In the genomic region with DNA sequence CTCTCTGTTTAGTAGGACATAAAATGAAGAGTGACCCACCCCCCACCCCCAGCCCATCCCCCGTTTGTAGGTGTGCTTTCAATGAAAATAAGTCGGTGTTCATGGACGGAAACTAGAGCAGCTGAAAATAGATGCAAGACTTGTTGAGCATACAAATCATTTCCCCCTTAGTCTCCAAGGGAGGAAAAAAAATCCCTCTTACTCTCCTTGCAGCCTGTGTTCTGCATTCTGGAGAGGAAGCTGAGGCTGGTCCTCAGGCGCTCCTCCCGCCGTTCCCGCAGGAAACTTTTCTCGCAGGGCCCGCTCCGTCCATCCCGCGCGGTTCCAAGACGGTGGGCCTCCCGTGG, we compare ENCODE assay signal across 9 cellular contexts.
DNase-seq lines count a peak whose midpoint lies in the region; ATAC-seq, FAIRE-seq and TF ChIP-seq lines count a peak whose summit lies in the region.
"Had no signal": no experiment of that assay in that cellular context is flagged by ENCODE, and none has a peak within 500 bp of the region (broad histone marks: within the 10 kb centered on the region; RNA-seq: fewer than 3 reads in every experiment).

No MANE protein-coding gene starts in this region.

- H3K4me2 ChIP-seq in HCT116 (ENCODE audit: low read length) (peak overlapping the region; percentile 88), astrocyte (ENCODE audit: low read length) (peak overlapping the region; percentile 95)

- no peak overlapping the region for H3K27ac Mint-ChIP-seq in astrocyte (ENCODE audit: unreplicated experiment)
- no peak overlapping the region for H3K27ac Mint-ChIP-seq in CD8-positive, alpha-beta T cell

- H3K4me1 ChIP-seq in HCT116 (ENCODE audit: control insufficient read depth in 1 of 2, insufficient read depth in 2 of 2, low read length in 2 of 2) = peaks cover 0 to 13% of the 10 kb centered on the region in 2 experiments; a peak in 1 of 4 replicates
- H3K4me1 ChIP-seq in astrocyte (ENCODE audit: insufficient read depth, low read length) = peaks cover 3% of the 10 kb centered on the region
- peaks cover 0 to 3% of the 10 kb centered on the region in 2 donors for H3K4me1 ChIP-seq in kidney (ENCODE audit: control insufficient read depth in 1 of 2, insufficient read depth in 1 of 2, low read depth in 1 of 2, low read length in 2 of 2)
- peaks cover 5% of the 10 kb centered on the region for H3K4me1 ChIP-seq in stomach smooth muscle (ENCODE audit: control insufficient read depth, insufficient read depth, low read length)
- H3K4me1 ChIP-seq in CD8-positive, alpha-beta T cell (ENCODE audit: insufficient read depth, low read length) = no peaks in the 10 kb centered on the region

- H3K79me2 ChIP-seq in HCT116 (ENCODE audit: insufficient read depth, low read length) = no peaks in the 10 kb centered on the region
- no peaks in the 10 kb centered on the region for H3K79me2 ChIP-seq in astrocyte (ENCODE audit: insufficient read depth, low read length)

- H2AFZ ChIP-seq in HCT116 (ENCODE audit: low read depth, low read length, poor library complexity, severe bottlenecking) (peak overlapping the region; percentile 87), astrocyte (ENCODE audit: low read depth, low read length) (peak overlapping the region; percentile 93)

- no peaks in the 10 kb centered on the region for H4K20me1 ChIP-seq in HCT116 (ENCODE audit: insufficient read depth)
- no peaks in the 10 kb centered on the region for H4K20me1 ChIP-seq in astrocyte (ENCODE audit: insufficient read depth, low read length)

- H3K4me3 ChIP-seq in HCT116 (replicated peaks in 1 of 2; ENCODE audit: low read depth in 1 of 2, low read length in 2 of 2) (peak overlapping the region; percentile 43 to 61), astrocyte (ENCODE audit: insufficient read depth, low read depth, low read length) (peak overlapping the region; percentile 79), kidney (ENCODE audit: low read length in 2 of 2) (peak overlapping the region; percentile 49 to 62), stomach smooth muscle (ENCODE audit: low read length in 2 of 2) (peak overlapping the region; percentile 77 to 80)
- no peak overlapping the region for H3K4me3 ChIP-seq in CD8-positive, alpha-beta T cell (ENCODE audit: low read depth, low read length)

- CTCF ChIA-PET in HCT116 (lab: Charles Lee) = interaction anchor here (1.0 to 1.3 kb wide), 3 partner anchors 9 to 361 kb away, joined by 3 to 8 read pairs (median 3); no protein-coding TSS in a partner anchor
- CTCF ChIA-PET in CD8-positive, alpha-beta T cell (lab: Charles Lee) = no interaction called here

- TF ChIP-seq RAD21 in HCT116 (IDR thresholded peaks at IDR 0.05; ENCODE audit: low read depth) = no peak

- ATAC-seq in HCT116 = no peak; the same call in 1 of the 2 replicates
- no peak for ATAC-seq in HG03159 (IDR thresholded peaks at IDR 0.05; ENCODE audit: unreplicated experiment)
- ATAC-seq in HG02571 (IDR thresholded peaks at IDR 0.05; ENCODE audit: unreplicated experiment) = no peak
- no peak for ATAC-seq in CD8-positive, alpha-beta T cell

- TF ChIP-seq CTCF in HCT116 (IDR thresholded peaks at IDR 0.05 in 2 of 3, conservative IDR thresholded peaks at IDR 0.05 in 1 of 3; ENCODE audit: borderline replicate concordance in 1 of 3, insufficient read depth in 1 of 3, low read depth in 2 of 3, low read length in 2 of 3) (no peak), astrocyte (IDR thresholded peaks at IDR 0.05; ENCODE audit: insufficient read depth, low read depth, low read length) (no peak), kidney (IDR thresholded peaks at IDR 0.05; ENCODE audit: borderline replicate concordance, extremely low read depth, insufficient read depth) (no peak)
- TF ChIP-seq CTCF in CD8-positive, alpha-beta T cell (IDR thresholded peaks at IDR 0.05) = no peak

- H3K9me3 ChIP-seq in HCT116 (ENCODE audit: control insufficient read depth in 1 of 2, insufficient read depth in 1 of 2, low read depth in 1 of 2, low read length in 2 of 2) (no peaks in the 10 kb centered on the region), astrocyte (ENCODE audit: insufficient read depth, low read depth, low read length) (no peaks in the 10 kb centered on the region), kidney (ENCODE audit: control insufficient read depth in 1 of 2, low read length in 2 of 2) (no peaks in the 10 kb centered on the region), stomach smooth muscle (ENCODE audit: control insufficient read depth in 2 of 2, low read length in 2 of 2) (no peaks in the 10 kb centered on the region)
- no peaks in the 10 kb centered on the region for H3K9me3 ChIP-seq in CD8-positive, alpha-beta T cell (ENCODE audit: low read length)
- H3K9me3 ChIP-seq: body of pancreas had no signal

- H3K36me3 Mint-ChIP-seq in astrocyte (ENCODE audit: low read depth, unreplicated experiment) = no peaks in the 10 kb centered on the region
- no peaks in the 10 kb centered on the region for H3K36me3 Mint-ChIP-seq in CD8-positive, alpha-beta T cell

- RAD21 ChIA-PET in HCT116 (lab: Charles Lee; ENCODE audit: low non-redundant PET in 1 of 2, low total read pairs in 2 of 2, uncharacterized antibody in 2 of 2, unreplicated experiment in 2 of 2) = no interaction called here

- H3K27me3 ChIP-seq in HCT116 (ENCODE audit: insufficient read depth, low read length) = no peaks in the 10 kb centered on the region
- peaks cover 9% of the 10 kb centered on the region for H3K27me3 ChIP-seq in astrocyte (ENCODE audit: insufficient read depth, low read length)
- peaks cover 5 to 9% of the 10 kb centered on the region in 2 donors for H3K27me3 ChIP-seq in stomach smooth muscle (ENCODE audit: control insufficient read depth in 1 of 2, insufficient read depth in 2 of 2, low read length in 2 of 2)
- H3K27me3 ChIP-seq in CD8-positive, alpha-beta T cell (ENCODE audit: insufficient read depth, low read length) = peaks cover 4% of the 10 kb centered on the region
- H3K27me3 ChIP-seq: body of pancreas had no signal

- no peak for DNase-seq in HCT116 (ENCODE audit: low read depth, low spot score)
- peak; percentile 6 for DNase-seq in astrocyte (ENCODE audit: low read depth)
- no peak for DNase-seq in kidney
- DNase-seq in HK-2 (ENCODE audit: unreplicated experiment) = no peak
- DNase-seq in CD8-positive, alpha-beta T cell = no peak

- intact Hi-C loops in HCT116 (cut with micrococcal nuclease) = loop anchor here (10.0 kb wide), 1 partner anchor 260 kb away; the partner anchor contains the start of gene E2F7
- intact Hi-C loops in kidney (cut with DNase I) = no loop called here
- intact Hi-C loops in CD8-positive, alpha-beta T cell (cut with DNase I, micrococcal nuclease) = no loop called here

- H3K36me3 ChIP-seq in HCT116 (ENCODE audit: control insufficient read depth in 1 of 2, insufficient read depth in 2 of 2, low read length in 2 of 2) (no peaks in the 10 kb centered on the region), astrocyte (ENCODE audit: insufficient read depth, low read length) (no peaks in the 10 kb centered on the region), kidney (ENCODE audit: control insufficient read depth in 1 of 2, insufficient read depth in 2 of 2, low read length in 2 of 2) (no peaks in the 10 kb centered on the region), stomach smooth muscle (ENCODE audit: control insufficient read depth in 2 of 2, insufficient read depth in 2 of 2, low read length in 2 of 2) (no peaks in the 10 kb centered on the region)
- no peaks in the 10 kb centered on the region for H3K36me3 ChIP-seq in CD8-positive, alpha-beta T cell (ENCODE audit: insufficient read depth, low read length)

- no peak for TF ChIP-seq POLR2A in HCT116 (IDR thresholded peaks at IDR 0.05; ENCODE audit: borderline replicate concordance, extremely low read depth, insufficient read depth, insufficient read length)

- H3K9ac ChIP-seq in HCT116 (ENCODE audit: low read length) (peak overlapping the region; percentile 24; the same call in 1 of the 2 replicates), astrocyte (ENCODE audit: low read length) (peak overlapping the region; percentile 71), kidney (ENCODE audit: low read length in 2 of 2) (no peak overlapping the region), stomach smooth muscle (ENCODE audit: low read length in 2 of 2) (peak overlapping the region in 1 of 2 donors; percentile 21)

- peak overlapping the region; percentile 79 for H3K4me3 Mint-ChIP-seq in astrocyte (ENCODE audit: unreplicated experiment)
- no peak overlapping the region for H3K4me3 Mint-ChIP-seq in CD8-positive, alpha-beta T cell

- FAIRE-seq in astrocyte (lab: Jason Lieb, UNC) (no peak), kidney (lab: Jason Lieb, UNC) (no peak)

- POLR2A ChIA-PET in HCT116 (lab: Charles Lee) = no interaction called here
- POLR2A ChIA-PET in CD8-positive, alpha-beta T cell (lab: Charles Lee) = no interaction called here

- H3K27ac ChIP-seq in HCT116 (ENCODE audit: low read depth, low read length) (no peak overlapping the region), astrocyte (ENCODE audit: low read depth, low read length) (no peak overlapping the region), kidney (ENCODE audit: low read depth in 2 of 2, low read length in 2 of 2) (no peak overlapping the region), stomach smooth muscle (ENCODE audit: low read length) (no peak overlapping the region)
- no peak overlapping the region for H3K27ac ChIP-seq in CD8-positive, alpha-beta T cell (ENCODE audit: low read depth, low read length)
- H3K27ac ChIP-seq: body of pancreas had no signal

- no peaks in the 10 kb centered on the region for H3K9me2 ChIP-seq in HCT116 (ENCODE audit: insufficient read depth)

- BruUV-seq in HCT116 (replicated peaks; lab: Mats Ljungman, UMichigan) = no TSS peak

- H3K27me3 Mint-ChIP-seq in astrocyte (ENCODE audit: low read depth, unreplicated experiment) = peaks cover 13% of the 10 kb centered on the region
- H3K27me3 Mint-ChIP-seq in CD8-positive, alpha-beta T cell (ENCODE audit: low read depth) = peaks cover 44% of the 10 kb centered on the region

- H3K9me3 Mint-ChIP-seq in astrocyte (ENCODE audit: unreplicated experiment) = peaks cover 6% of the 10 kb centered on the region
- H3K9me3 Mint-ChIP-seq in CD8-positive, alpha-beta T cell = no peaks in the 10 kb centered on the region

- H3K4me1 Mint-ChIP-seq in astrocyte (ENCODE audit: low read depth, unreplicated experiment) = peaks cover 7% of the 10 kb centered on the region
- peaks cover 6% of the 10 kb centered on the region for H3K4me1 Mint-ChIP-seq in CD8-positive, alpha-beta T cell (ENCODE audit: low read depth)

TF ChIP-seq in HCT116, 20 proteins besides CTCF, POLR2A, EP300 and RAD21:
- TF ChIP-seq CBX3 (IDR thresholded peaks at IDR 0.05; ENCODE audit: low read depth) = no peak
- TF ChIP-seq SIN3A (IDR thresholded peaks at IDR 0.05; ENCODE audit: low read depth) = no peak
- no peak for TF ChIP-seq CEBPB (IDR thresholded peaks at IDR 0.05; ENCODE audit: low read depth)
- no peak for TF ChIP-seq EZH2 (IDR thresholded peaks at IDR 0.05)
- TF ChIP-seq YY1 (IDR thresholded peaks at IDR 0.05; ENCODE audit: extremely low read depth, insufficient replicate concordance, low read depth, low read length) = no peak
- TF ChIP-seq JUND (IDR thresholded peaks at IDR 0.05) = no peak
- TF ChIP-seq, protein P1, sequence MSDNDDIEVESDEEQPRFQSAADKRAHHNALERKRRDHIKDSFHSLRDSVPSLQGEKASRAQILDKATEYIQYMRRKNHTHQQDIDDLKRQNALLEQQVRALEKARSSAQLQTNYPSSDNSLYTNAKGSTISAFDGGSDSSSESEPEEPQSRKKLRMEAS (IDR thresholded peaks at IDR 0.05) = no peak
- no peak for TF ChIP-seq EZH2phosphoT487 (IDR thresholded peaks at IDR 0.05; ENCODE audit: borderline replicate concordance)

Comparison
In these comparisons a context has a peak if more than half of its experiments do, and no peak if none do; other contexts are left out.
1. H3K9ac ChIP-seq: peak in HCT116 (single experiment) and astrocyte (single experiment); none in kidney (0 of 2).